Comparison of ENCODE assay signal across 21 cellular contexts in the genomic region with DNA sequence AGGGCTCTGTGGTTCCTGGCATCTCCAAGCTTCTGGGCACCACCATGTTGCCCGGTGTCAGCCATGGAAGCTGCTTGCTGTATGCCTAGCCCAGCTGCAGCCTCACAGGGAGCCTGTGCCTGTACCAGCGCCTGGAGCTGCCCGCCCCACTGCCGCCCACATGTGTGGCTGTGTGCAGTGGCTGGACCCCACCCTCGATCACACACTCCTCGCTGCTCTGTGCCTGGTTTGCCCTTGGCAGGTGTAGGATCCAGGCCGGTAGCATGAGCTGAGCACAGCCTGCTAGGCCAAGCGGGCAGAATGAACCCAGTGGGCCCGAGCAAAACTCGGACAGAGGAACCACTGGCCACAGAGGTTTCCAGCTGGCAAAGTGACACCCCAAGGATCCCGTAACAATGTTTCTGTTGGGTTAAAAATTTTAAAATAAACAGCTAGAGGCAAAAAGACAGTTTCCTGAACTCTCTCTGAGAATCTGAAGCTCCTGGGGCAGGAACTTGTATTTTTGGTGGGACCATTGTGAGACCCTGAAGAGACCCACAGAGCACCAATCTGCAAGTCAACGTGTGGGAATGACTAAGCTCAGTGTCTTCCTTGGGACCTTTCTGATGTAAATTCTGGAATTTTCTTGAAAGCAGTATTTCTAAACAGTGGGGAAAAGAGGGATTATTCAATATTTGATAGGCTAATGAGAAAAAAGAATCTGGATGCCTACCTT.
"Had no signal": no experiment of that assay in that cellular context is flagged by ENCODE, and none has a peak within 500 bp of the region (broad histone marks: within the 10 kb centered on the region; RNA-seq: fewer than 3 reads in every experiment).

No MANE protein-coding gene starts in this region.

- ATAC-seq: foreskin keratinocyte; left lung; naive thymus-derived CD4-positive, alpha-beta T cell had no signal

- H3K36me3 ChIP-seq: left lung, thyroid gland, uterus had no signal

- H3K27ac ChIP-seq: foreskin keratinocyte, left lung, thyroid gland, uterus had no signal

- H3K9me3 ChIP-seq: left lung, thyroid gland, uterus had no signal

- H3K9me3 Mint-ChIP-seq: activated CD4-positive, alpha-beta memory T cell treated with anti-CD3 and anti-CD28 coated beads, Interleukin-2, amount 10 ng/mL, durations not matched to agents 7 days and 5 days; activated naive CD4-positive, alpha-beta T cell treated with anti-CD3 and anti-CD28 coated beads, Interleukin-2, amount 10 ng/mL, durations not matched to agents 7 days and 5 days; brain; immature natural killer cell; naive thymus-derived CD4-positive, alpha-beta T cell; neural crest cell; T-helper 1 cell treated with Interleukin-12 subunit alpha and Interleukin-12 subunit beta and Interleukin-4 antibody, amounts not matched to agents 30 μg/mL and 1 μg/mL, for 36 hours had no signal

- H3K27ac Mint-ChIP-seq: activated CD4-positive, alpha-beta memory T cell treated with anti-CD3 and anti-CD28 coated beads, Interleukin-2, amount 10 ng/mL, durations not matched to agents 7 days and 5 days; activated naive CD4-positive, alpha-beta T cell treated with anti-CD3 and anti-CD28 coated beads, Interleukin-2, amount 10 ng/mL, durations not matched to agents 7 days and 5 days; immature natural killer cell; naive thymus-derived CD4-positive, alpha-beta T cell; T-helper 1 cell treated with Interleukin-12 subunit alpha and Interleukin-12 subunit beta and Interleukin-4 antibody, amounts not matched to agents 30 μg/mL and 1 μg/mL, for 36 hours had no signal

- H3K27me3 Mint-ChIP-seq: activated CD4-positive, alpha-beta memory T cell treated with anti-CD3 and anti-CD28 coated beads, Interleukin-2, amount 10 ng/mL, durations not matched to agents 7 days and 5 days; activated naive CD4-positive, alpha-beta T cell treated with anti-CD3 and anti-CD28 coated beads, Interleukin-2, amount 10 ng/mL, durations not matched to agents 7 days and 5 days had no signal

- H3K27me3 ChIP-seq: foreskin keratinocyte, left lung, thyroid gland, uterus had no signal

- DNase-seq: activated CD4-positive, alpha-beta memory T cell treated with anti-CD3 and anti-CD28 coated beads, Interleukin-2, amount 10 ng/mL, durations not matched to agents 7 days and 5 days; activated CD4-positive, alpha-beta T cell treated with anti-CD3 and anti-CD28 coated beads for 48 hours; activated CD4-positive, CD25-positive, alpha-beta regulatory T cell; activated effector memory CD4-positive, alpha-beta T cell treated with anti-CD3 and anti-CD28 coated beads, Interleukin-2, amount 50 U/mL, for 16 hours; activated naive CD4-positive, alpha-beta T cell treated with anti-CD3 and anti-CD28 coated beads, Interleukin-2, amount 10 ng/mL, durations not matched to agents 7 days and 5 days; caudate nucleus; dermis blood vessel endothelial cell; effector CD8-positive, alpha-beta T cell; foreskin keratinocyte; immature natural killer cell; naive thymus-derived CD4-positive, alpha-beta T cell; stimulated activated CD4-positive, alpha-beta T cell treated with anti-CD3 and anti-CD28 coated beads, Interleukin-2, amount 100 ng/mL, for 48 hours; stimulated activated CD8-positive, alpha-beta memory T cell treated with anti-CD3 and anti-CD28 coated beads, Interleukin-4, amount 100 ng/mL, for 48 hours; stimulated activated naive CD4-positive, alpha-beta T cell; thyroid gland; uterus had no signal

- H3K4me1 Mint-ChIP-seq: activated naive CD4-positive, alpha-beta T cell treated with anti-CD3 and anti-CD28 coated beads, Interleukin-2, amount 10 ng/mL, durations not matched to agents 7 days and 5 days; immature natural killer cell; naive thymus-derived CD4-positive, alpha-beta T cell; neural crest cell had no signal

- H3K4me1 ChIP-seq: left lung, thyroid gland, uterus had no signal

- H3K4me3 Mint-ChIP-seq: activated CD4-positive, alpha-beta memory T cell treated with anti-CD3 and anti-CD28 coated beads, Interleukin-2, amount 10 ng/mL, durations not matched to agents 7 days and 5 days; activated naive CD4-positive, alpha-beta T cell treated with anti-CD3 and anti-CD28 coated beads, Interleukin-2, amount 10 ng/mL, durations not matched to agents 7 days and 5 days; brain; immature natural killer cell; naive thymus-derived CD4-positive, alpha-beta T cell; neural crest cell; T-helper 1 cell treated with Interleukin-12 subunit alpha and Interleukin-12 subunit beta and Interleukin-4 antibody, amounts not matched to agents 30 μg/mL and 1 μg/mL, for 36 hours had no signal

- H3K36me3 Mint-ChIP-seq: activated naive CD4-positive, alpha-beta T cell treated with anti-CD3 and anti-CD28 coated beads, Interleukin-2, amount 10 ng/mL, durations not matched to agents 7 days and 5 days; brain; immature natural killer cell; naive thymus-derived CD4-positive, alpha-beta T cell had no signal

- H3K4me3 ChIP-seq: left lung, lung, thyroid gland, uterus had no signal
